25 cellular contexts compared by ENCODE assay signal in genomic region chr2:7882296-7882695, GRCh38.
DNase-seq lines count a peak whose midpoint lies in the region; ATAC-seq, FAIRE-seq and TF ChIP-seq lines count a peak whose summit lies in the region.
"Had no signal": no experiment of that assay in that cellular context is flagged by ENCODE, and none has a peak within 500 bp of the region (broad histone marks: within the 10 kb centered on the region; RNA-seq: fewer than 3 reads in every experiment).

No MANE protein-coding gene starts in this region.

- peaks cover 46% of the 10 kb centered on the region for H3K4me1 ChIP-seq in iPS-15b (ENCODE audit: control insufficient read depth, insufficient read depth, low read length)
- no peaks in the 10 kb centered on the region for H3K4me1 ChIP-seq in pancreas

- peak overlapping the region; percentile 8 to 60 for H3K27ac Mint-ChIP-seq in natural killer cell treated with Interleukin-12 subunit alpha and Interleukin-12 subunit beta and Interleukin-15 and Interleukin-18, amount 100 ng/mL, for 72 hours
- no peak overlapping the region for H3K27ac Mint-ChIP-seq in natural killer cell
- peak overlapping the region; percentile 18 for H3K27ac Mint-ChIP-seq in dendritic cell treated with granulocyte-macrophage colony-stimulating factor and Interleukin-4, amounts not matched to agents 40 ng/mL and 50 ng/mL, for 4 days
- H3K27ac Mint-ChIP-seq in activated T-cell treated with anti-CD3 and anti-CD28 coated beads, Interleukin-2, amount 50 U/mL, for 72 hours = no peak overlapping the region
- H3K27ac Mint-ChIP-seq: CD4-positive, CD25-positive, alpha-beta regulatory T cell; HFFc6 had no signal

- H3K4me3 Mint-ChIP-seq in natural killer cell treated with Interleukin-12 subunit alpha and Interleukin-12 subunit beta and Interleukin-15 and Interleukin-18, amount 100 ng/mL, for 72 hours = no peak overlapping the region
- no peak overlapping the region for H3K4me3 Mint-ChIP-seq in natural killer cell
- H3K4me3 Mint-ChIP-seq in dendritic cell treated with granulocyte-macrophage colony-stimulating factor and Interleukin-4, amounts not matched to agents 40 ng/mL and 50 ng/mL, for 4 days = no peak overlapping the region
- H3K4me3 Mint-ChIP-seq in activated T-cell treated with anti-CD3 and anti-CD28 coated beads, Interleukin-2, amount 50 U/mL, for 72 hours = no peak overlapping the region
- H3K4me3 Mint-ChIP-seq: CD4-positive, CD25-positive, alpha-beta regulatory T cell; HFFc6 had no signal

- no peaks in the 10 kb centered on the region for H3K9me3 Mint-ChIP-seq in natural killer cell treated with Interleukin-12 subunit alpha and Interleukin-12 subunit beta and Interleukin-15 and Interleukin-18, amount 100 ng/mL, for 72 hours
- no peaks in the 10 kb centered on the region for H3K9me3 Mint-ChIP-seq in natural killer cell
- no peaks in the 10 kb centered on the region for H3K9me3 Mint-ChIP-seq in dendritic cell treated with granulocyte-macrophage colony-stimulating factor and Interleukin-4, amounts not matched to agents 40 ng/mL and 50 ng/mL, for 4 days
- peaks cover 2 to 4% of the 10 kb centered on the region in 2 donors for H3K9me3 Mint-ChIP-seq in activated T-cell treated with anti-CD3 and anti-CD28 coated beads, Interleukin-2, amount 50 U/mL, for 72 hours
- H3K9me3 Mint-ChIP-seq: CD4-positive, CD25-positive, alpha-beta regulatory T cell; HFFc6 had no signal

- peak overlapping the region; percentile 91 for H3K4me3 ChIP-seq in iPS-15b (ENCODE audit: low read depth, low read length)
- H3K4me3 ChIP-seq in pancreas = no peak overlapping the region
- H3K4me3 ChIP-seq: BLaER1, GM12878, MG63, PC-9, SJSA1 had no signal

- H3K9me3 ChIP-seq in iPS-15b (ENCODE audit: control insufficient read depth, insufficient read depth, low read length) (no peaks in the 10 kb centered on the region), pancreas (no peaks in the 10 kb centered on the region)
- H3K9me3 ChIP-seq: MG63, SJSA1 had no signal

- FAIRE-seq in pancreas (lab: Jason Lieb, UNC) = no peak
- FAIRE-seq: GM12878, HTR-8/SVneo had no signal

- intact Hi-C loops in natural killer cell (cut with micrococcal nuclease) = no loop called here
- intact Hi-C loops in dendritic cell treated with granulocyte-macrophage colony-stimulating factor and Interleukin-4, amounts not matched to agents 40 ng/mL and 50 ng/mL, for 4 days (cut with micrococcal nuclease) = no loop called here
- intact Hi-C loops in pancreas (cut with DNase I) = no loop called here

- DNase-seq in natural killer cell treated with Interleukin-12 subunit alpha and Interleukin-12 subunit beta and Interleukin-15 and Interleukin-18, amount 100 ng/mL, for 72 hours (ENCODE audit: low spot score) = no peak
- DNase-seq in natural killer cell (no peak), pancreas (no peak), NCI-H146 (lab: John Stamatoyannopoulos, UW) (no peak), AG20443 (ENCODE audit: low spot score) (no peak)
- DNase-seq in activated T-cell treated with anti-CD3 and anti-CD28 coated beads, Interleukin-2, amount 50 U/mL, for 72 hours = no peak
- DNase-seq: CD4-positive, CD25-positive, alpha-beta regulatory T cell; EL; GDM1; H7; HFFc6; KBM-7; MG63; NCI-H1694 treated with DMSO at 0.1 percent for 48 hours; NCI-H2081; NCI-H2227 treated with DMSO at 0.1 percent for 48 hours; NCI-H526 treated with DMSO at 0.1 percent for 48 hours; PC-9; Right ventricle myocardium superior had no signal

- no peak for TF ChIP-seq CTCF in natural killer cell (IDR thresholded peaks at IDR 0.05)
- no peak for TF ChIP-seq CTCF in pancreas (IDR thresholded peaks at IDR 0.05)

- no peak overlapping the region for H3K9ac ChIP-seq in iPS-15b (ENCODE audit: low read depth, low read length)
- H3K9ac ChIP-seq: BLaER1 had no signal

- H3K4me1 Mint-ChIP-seq in natural killer cell treated with Interleukin-12 subunit alpha and Interleukin-12 subunit beta and Interleukin-15 and Interleukin-18, amount 100 ng/mL, for 72 hours (ENCODE audit: low read depth in 2 of 2) = peaks cover 5 to 9% of the 10 kb centered on the region in 2 donors
- H3K4me1 Mint-ChIP-seq in natural killer cell = no peaks in the 10 kb centered on the region
- peaks cover 14% of the 10 kb centered on the region for H3K4me1 Mint-ChIP-seq in dendritic cell treated with granulocyte-macrophage colony-stimulating factor and Interleukin-4, amounts not matched to agents 40 ng/mL and 50 ng/mL, for 4 days (ENCODE audit: low read depth)
- peaks cover 6% of the 10 kb centered on the region for H3K4me1 Mint-ChIP-seq in activated T-cell treated with anti-CD3 and anti-CD28 coated beads, Interleukin-2, amount 50 U/mL, for 72 hours (ENCODE audit: low read depth)
- H3K4me1 Mint-ChIP-seq: CD4-positive, CD25-positive, alpha-beta regulatory T cell had no signal

- no peaks in the 10 kb centered on the region for H3K27me3 Mint-ChIP-seq in natural killer cell treated with Interleukin-12 subunit alpha and Interleukin-12 subunit beta and Interleukin-15 and Interleukin-18, amount 100 ng/mL, for 72 hours
- H3K27me3 Mint-ChIP-seq in natural killer cell (ENCODE audit: low read depth in 2 of 2) = peaks cover 3 to 7% of the 10 kb centered on the region in 2 donors
- H3K27me3 Mint-ChIP-seq in dendritic cell treated with granulocyte-macrophage colony-stimulating factor and Interleukin-4, amounts not matched to agents 40 ng/mL and 50 ng/mL, for 4 days = peaks cover 12% of the 10 kb centered on the region
- no peaks in the 10 kb centered on the region for H3K27me3 Mint-ChIP-seq in activated T-cell treated with anti-CD3 and anti-CD28 coated beads, Interleukin-2, amount 50 U/mL, for 72 hours (ENCODE audit: low read depth)
- H3K27me3 Mint-ChIP-seq: CD4-positive, CD25-positive, alpha-beta regulatory T cell had no signal

- H3K27me3 ChIP-seq in iPS-15b (ENCODE audit: control insufficient read depth, insufficient read depth, low read length) = no peaks in the 10 kb centered on the region
- H3K27me3 ChIP-seq in pancreas = no peaks in the 10 kb centered on the region
- H3K27me3 ChIP-seq: BLaER1, MG63, SJSA1 had no signal

- H3K36me3 ChIP-seq in iPS-15b (ENCODE audit: control insufficient read depth, insufficient read depth, low read length) (peaks cover 31% of the 10 kb centered on the region), pancreas (no peaks in the 10 kb centered on the region)
- H3K36me3 ChIP-seq: BLaER1, MG63, SJSA1 had no signal

- ATAC-seq in natural killer cell treated with Interleukin-12 subunit alpha and Interleukin-12 subunit beta and Interleukin-15 and Interleukin-18, amount 100 ng/mL, for 72 hours = no peak
- no peak for ATAC-seq in natural killer cell
- no peak for ATAC-seq in activated T-cell treated with anti-CD3 and anti-CD28 coated beads, Interleukin-2, amount 50 U/mL, for 72 hours (replicated peaks in 1 of 2)
- no peak for ATAC-seq in pancreas
- ATAC-seq: GM12878 had no signal

- no peak overlapping the region for H3K27ac ChIP-seq in pancreas
- H3K27ac ChIP-seq: BLaER1, PC-9 had no signal

- H3K36me3 Mint-ChIP-seq in natural killer cell treated with Interleukin-12 subunit alpha and Interleukin-12 subunit beta and Interleukin-15 and Interleukin-18, amount 100 ng/mL, for 72 hours = no peaks in the 10 kb centered on the region
- no peaks in the 10 kb centered on the region for H3K36me3 Mint-ChIP-seq in natural killer cell
- no peaks in the 10 kb centered on the region for H3K36me3 Mint-ChIP-seq in dendritic cell treated with granulocyte-macrophage colony-stimulating factor and Interleukin-4, amounts not matched to agents 40 ng/mL and 50 ng/mL, for 4 days (ENCODE audit: low read depth)
- no peaks in the 10 kb centered on the region for H3K36me3 Mint-ChIP-seq in activated T-cell treated with anti-CD3 and anti-CD28 coated beads, Interleukin-2, amount 50 U/mL, for 72 hours (ENCODE audit: insufficient read depth in 2 of 2)
- H3K36me3 Mint-ChIP-seq: CD4-positive, CD25-positive, alpha-beta regulatory T cell had no signal

Comparison
In these comparisons a context has a peak if more than half of its experiments do, and no peak if none do; other contexts are left out.
1. H3K27ac Mint-ChIP-seq: peak in natural killer cell treated with Interleukin-12 subunit alpha and Interleukin-12 subunit beta and Interleukin-15 and Interleukin-18, amount 100 ng/mL, for 72 hours (2 of 2) and dendritic cell treated with granulocyte-macrophage colony-stimulating factor and Interleukin-4, amounts not matched to agents 40 ng/mL and 50 ng/mL, for 4 days (single experiment); none in natural killer cell (0 of 2) and activated T-cell treated with anti-CD3 and anti-CD28 coated beads, Interleukin-2, amount 50 U/mL, for 72 hours (single experiment).